15 cellular contexts compared by ENCODE assay signal in genomic region chr17:4854181-4854681, GRCh38. TPM values are rescaled to one million over a fixed set of nuclear protein-coding genes. Genes with fewer than 3 reads are reported as not detected.
DNase-seq lines count a peak whose midpoint lies in the region; ATAC-seq and TF ChIP-seq lines count a peak whose summit lies in the region.
"Had no signal": no experiment of that assay in that cellular context is flagged by ENCODE, and none has a peak within 500 bp of the region (broad histone marks: within the 10 kb centered on the region; RNA-seq: fewer than 3 reads in every experiment).

No MANE protein-coding gene starts in this region.

- no peak for DNase-seq in cardiac muscle cell (ENCODE audit: low read depth in 1 of 2, low spot score in 1 of 2)
- DNase-seq in heart right ventricle = no peak
- DNase-seq in islet precursor cell = peak; percentile 95
- peak; percentile 76 for DNase-seq in ureter (ENCODE audit: low spot score)
- no peak for DNase-seq in stomach
- no peak for DNase-seq in PC-9
- no peak for DNase-seq in esophagus muscularis mucosa (ENCODE audit: extremely low spot score)
- DNase-seq: CD8-positive, alpha-beta T cell; heart left ventricle; naive B cell; NCI-H1436; SJCRH30; stimulated activated CD4-positive, alpha-beta T cell treated with anti-CD3 and anti-CD28 coated beads, Interleukin-4, amount 100 ng/mL, for 24 hours had no signal

- no peak overlapping the region for H2AFZ ChIP-seq in PC-9

- H3K36me3 ChIP-seq in cardiac muscle cell (no peaks in the 10 kb centered on the region), heart right ventricle (peaks cover 0 to 11% (median 0%) of the 10 kb centered on the region in 9 donors), stomach (peaks cover 0 to 14% (median 4%) of the 10 kb centered on the region in 4 donors), PC-9 (ENCODE audit: low read depth) (0 out of 2 replicates have a peak, but pooled peaks cover 1% of the 10 kb centered on the region), esophagus muscularis mucosa (peaks cover 0 to 15% (median 6%) of the 10 kb centered on the region in 4 donors)
- H3K36me3 ChIP-seq: SJCRH30, thoracic aorta had no signal

- no peaks in the 10 kb centered on the region for H3K27me3 ChIP-seq in cardiac muscle cell
- H3K27me3 ChIP-seq in heart right ventricle = no peaks in the 10 kb centered on the region
- no peaks in the 10 kb centered on the region for H3K27me3 ChIP-seq in stomach
- H3K27me3 ChIP-seq in PC-9 (ENCODE audit: insufficient read depth, low read depth) = no peaks in the 10 kb centered on the region
- no peaks in the 10 kb centered on the region for H3K27me3 ChIP-seq in esophagus muscularis mucosa
- H3K27me3 ChIP-seq: heart left ventricle, SJCRH30 had no signal

- ATAC-seq in heart right ventricle = no peak
- ATAC-seq: CD8-positive, alpha-beta T cell; heart left ventricle had no signal

- no peak for TF ChIP-seq POLR2A in stomach (IDR thresholded peaks at IDR 0.05)
- no peak for TF ChIP-seq POLR2A in esophagus muscularis mucosa (IDR thresholded peaks at IDR 0.05; ENCODE audit: low read depth)

- H3K4me1 ChIP-seq in cardiac muscle cell (ENCODE audit: low read depth) (peaks cover 11% of the 10 kb centered on the region), heart right ventricle (peaks cover 8 to 63% (median 41%) of the 10 kb centered on the region in 9 donors), stomach (peaks cover 20 to 50% (median 38%) of the 10 kb centered on the region in 4 donors), PC-9 (replicated peaks; ENCODE audit: insufficient read depth) (peaks cover 48% of the 10 kb centered on the region), esophagus muscularis mucosa (peaks cover 42 to 49% (median 44%) of the 10 kb centered on the region in 4 donors)

- CTCF ChIA-PET in PC-9 (lab: Charles Lee) = no interaction called here

- TF ChIP-seq CTCF in cardiac muscle cell (IDR thresholded peaks at IDR 0.05; ENCODE audit: low read depth, low read length) (no peak), heart right ventricle (IDR thresholded peaks at IDR 0.05) (no peak), stomach (IDR thresholded peaks at IDR 0.05) (no peak), PC-9 (conservative IDR thresholded peaks at IDR 0.05) (no peak), esophagus muscularis mucosa (IDR thresholded peaks at IDR 0.05) (no peak)

- peaks cover 57% of the 10 kb centered on the region for H3K79me2 ChIP-seq in PC-9 (ENCODE audit: low read depth)

- no peaks in the 10 kb centered on the region for H3K9me2 ChIP-seq in PC-9 (ENCODE audit: insufficient read depth)

- H4K20me1 ChIP-seq in PC-9 (ENCODE audit: insufficient read depth) = peaks cover 2% of the 10 kb centered on the region

- intact Hi-C loops in heart right ventricle (cut with DNase I) = no loop called here
- intact Hi-C loops in stomach (cut with DNase I; ENCODE audit: low total_unique reads) = no loop called here
- intact Hi-C loops in PC-9 (cut with micrococcal nuclease; ENCODE audit: unreplicated experiment) = no loop called here
- intact Hi-C loops in esophagus muscularis mucosa (cut with DNase I) = no loop called here

- 96 to 98% methylated on average over 3 of the region's 3 CpGs for WGBS in heart right ventricle, 2 donors
- 89 to 95% (median 91%) methylated on average over 3 of the region's 3 CpGs for WGBS in stomach, 5 donors
- WGBS in esophagus muscularis mucosa = 92% methylated on average over 3 of the region's 3 CpGs

- no TSS peak for BruUV-seq in PC-9 (replicated peaks; lab: Mats Ljungman, UMichigan)

- H3K9me3 ChIP-seq in cardiac muscle cell (ENCODE audit: low read depth) (no peaks in the 10 kb centered on the region), heart right ventricle (no peaks in the 10 kb centered on the region), stomach (no peaks in the 10 kb centered on the region), PC-9 (ENCODE audit: insufficient read depth, low read depth) (no peaks in the 10 kb centered on the region), esophagus muscularis mucosa (no peaks in the 10 kb centered on the region)
- H3K9me3 ChIP-seq: heart left ventricle, SJCRH30, thoracic aorta had no signal

- POLR2A ChIA-PET in PC-9 (lab: Charles Lee; ENCODE audit: unreplicated experiment) = no interaction called here

- no peak overlapping the region for H3K4me3 ChIP-seq in cardiac muscle cell
- no peak overlapping the region for H3K4me3 ChIP-seq in heart right ventricle
- H3K4me3 ChIP-seq in stomach = no peak overlapping the region
- no peak overlapping the region for H3K4me3 ChIP-seq in PC-9
- no peak overlapping the region for H3K4me3 ChIP-seq in esophagus muscularis mucosa
- H3K4me3 ChIP-seq: heart left ventricle, SJCRH30, thoracic aorta had no signal

- H3K27ac ChIP-seq in cardiac muscle cell (peak overlapping the region; percentile 63), heart right ventricle (peak overlapping the region in 2 of 10 donors; percentile 0 to 10), angular gyrus (ENCODE audit: low read depth, low read length) (peak overlapping the region; percentile 11), stomach (no peak overlapping the region), PC-9 (no peak overlapping the region), esophagus muscularis mucosa (replicated peaks in 1 of 4) (peak overlapping the region in 1 of 4 donors; percentile 22)
- H3K27ac ChIP-seq: heart left ventricle, SJCRH30, thoracic aorta had no signal

- TF ChIP-seq EP300 in stomach (IDR thresholded peaks at IDR 0.05) = no peak
- TF ChIP-seq EP300 in esophagus muscularis mucosa (IDR thresholded peaks at IDR 0.05) = no peak

- peaks cover 45% of the 10 kb centered on the region for H3F3A ChIP-seq in PC-9 (ENCODE audit: insufficient read depth, low read depth)

- H3K4me2 ChIP-seq in PC-9 = no peak overlapping the region

RNA-seq across cellular contexts. Expression of gene MINK1, which starts 21.1 kb away (rescaled TPM):
- total RNA-seq in cardiac muscle cell = 31.3 and 47.7 TPM in 2 replicates
- polyA plus RNA-seq in cardiac muscle cell = 27.1 and 35.9 TPM in 2 replicates
- total RNA-seq in heart right ventricle = 10 to 100 TPM; 26.4 to 54.1 (median 33.5) TPM
- 10 to 100 TPM; 17.3 to 52.3 TPM for polyA plus RNA-seq in heart right ventricle
- 119 TPM for total RNA-seq in ureter
- total RNA-seq in stomach = 100 to 1,000 TPM in 1 of 5 donors, 10 to 100 TPM in 4; 40.9 to 230 (median 49.6) TPM
- polyA plus RNA-seq in stomach = 10 to 100 TPM; 24.6 to 57.1 (median 29.8) TPM
- 160 and 190 TPM in 2 replicates for total RNA-seq in PC-9 (2021)
- total RNA-seq in esophagus muscularis mucosa = 10 to 100 TPM; 28.8 to 55.2 (median 38.8) TPM

RNA-seq across cellular contexts. Expression of gene C17orf107, which starts 45.1 kb away (rescaled TPM):
- total RNA-seq in cardiac muscle cell (1.7 and 7.4 TPM in 2 replicates), heart right ventricle (under 1 TPM in 9 of 10 donors, not detected in 1; 0.28 to 0.86 (median 0.39) TPM), ureter (4.6 TPM), stomach (1 to 10 TPM in 4 of 5 donors, not detected in 1; 1.4 to 6.6 (median 2.9) TPM), PC-9 (2021) (2.6 and 3.1 TPM in 2 replicates), esophagus muscularis mucosa (1 to 10 TPM in 2 of 4 donors, under 1 TPM in 2; 0.32 to 1.5 (median 0.88) TPM)
- polyA plus RNA-seq in cardiac muscle cell (1.3 and 1.6 TPM in 2 replicates), heart right ventricle (under 1 TPM; 0.44 to 0.57 TPM), stomach (1 to 10 TPM in 2 of 3 donors, under 1 TPM in 1; 0.75 to 3.2 (median 2.4) TPM)

RNA-seq across cellular contexts. Expression of gene PLD2, which starts 47.3 kb away (rescaled TPM):
- 15.0 and 18.3 TPM in 2 replicates for total RNA-seq in cardiac muscle cell
- 12.4 and 16.8 TPM in 2 replicates for polyA plus RNA-seq in cardiac muscle cell
- 10 to 100 TPM in 6 of 10 donors, 1 to 10 TPM in 4; 6.4 to 18.6 (median 10.4) TPM for total RNA-seq in heart right ventricle
- polyA plus RNA-seq in heart right ventricle = 10 to 100 TPM in 1 of 2 donors, 1 to 10 TPM in 1; 5.6 to 20.7 TPM
- 59.1 TPM for total RNA-seq in ureter
- total RNA-seq in stomach = 100 to 1,000 TPM in 2 of 5 donors, 10 to 100 TPM in 3; 14.5 to 123 (median 34.1) TPM
- polyA plus RNA-seq in stomach = 10 to 100 TPM; 10.3 to 28.7 (median 10.8) TPM
- 95.5 and 116 TPM in 2 replicates for total RNA-seq in PC-9 (2021)
- 10 to 100 TPM in 3 of 4 donors, 1 to 10 TPM in 1; 9.6 to 15.2 (median 12.0) TPM for total RNA-seq in esophagus muscularis mucosa

RNA-seq across cellular contexts. Expression of gene CHRNE, which starts 48.7 kb away (rescaled TPM):
- 0.35 and 1.5 TPM in 2 replicates for total RNA-seq in cardiac muscle cell
- 0.32 and 1.1 TPM in 2 replicates for polyA plus RNA-seq in cardiac muscle cell
- 1 to 10 TPM in 3 of 10 donors, under 1 TPM in 7; 0.19 to 1.6 (median 0.53) TPM for total RNA-seq in heart right ventricle
- under 1 TPM; 0.44 to 0.71 TPM for polyA plus RNA-seq in heart right ventricle
- total RNA-seq in ureter = 1.2 TPM
- total RNA-seq in stomach = 1 to 10 TPM in 1 of 5 donors, under 1 TPM in 1, not detected in 3; 0.45 to 2.0 TPM
- polyA plus RNA-seq in stomach = 1 to 10 TPM in 1 of 3 donors, under 1 TPM in 2; 0.43 to 1.2 (median 0.93) TPM
- 0.23 and 0.24 TPM in 2 replicates for total RNA-seq in PC-9 (2021)
- 1 to 10 TPM in 1 of 4 donors, under 1 TPM in 2, not detected in 1; 0.13 to 1.2 (median 0.63) TPM for total RNA-seq in esophagus muscularis mucosa

Comparison
In these comparisons a context has a peak if more than half of its experiments do, and no peak if none do; other contexts are left out.
1. DNase-seq: peak in islet precursor cell (single experiment) and ureter (single experiment); none in cardiac muscle cell (0 of 2), heart right ventricle (0 of 2), stomach (single experiment), PC-9 (0 of 2) and esophagus muscularis mucosa (single experiment).
2. H3K27ac ChIP-seq: peak in cardiac muscle cell (single experiment) and angular gyrus (single experiment); none in stomach (0 of 5) and PC-9 (single experiment).